Comparison of ENCODE assay signal across 18 cellular contexts in genomic region chr6:25302156-25302555, GRCh38. TPM values are rescaled to one million over a fixed set of nuclear protein-coding genes. Genes with fewer than 3 reads are reported as not detected.
DNase-seq lines count a peak whose midpoint lies in the region; ATAC-seq and TF ChIP-seq lines count a peak whose summit lies in the region.
"Had no signal": no experiment of that assay in that cellular context is flagged by ENCODE, and none has a peak within 500 bp of the region (broad histone marks: within the 10 kb centered on the region; RNA-seq: fewer than 3 reads in every experiment).

No MANE protein-coding gene starts in this region.

- H3K4me1 Mint-ChIP-seq in HFFc6 (ENCODE audit: low read depth) (peaks cover 39% of the 10 kb centered on the region), osteocyte (ENCODE audit: unreplicated experiment) (peaks cover 30% of the 10 kb centered on the region)
- no peaks in the 10 kb centered on the region for H3K4me1 Mint-ChIP-seq in activated T-helper 1 cell treated with anti-CD3 and anti-CD28 coated beads, Interleukin-12 subunit alpha, Interleukin-12 subunit beta, Interleukin-2, Interleukin-4 antibody, amounts not matched to agents 30 ng/mL and 10 ng/mL and 1 ng/mL, durations not matched to agents 14 hours and 24 hours and 36 hours (ENCODE audit: low read depth)

- CTCF ChIA-PET in AG04450 (lab: Charles Lee), result interaction anchor here (1.2 kb wide), 2 partner anchors 24 to 187 kb away, joined by 3 to 4 read pairs; no protein-coding TSS in a partner anchor

- H3K4me3 ChIP-seq in AG04450 (ENCODE audit: low read depth, low read length) (no peak overlapping the region), duodenal mucosa (ENCODE audit: low read depth in 1 of 2, low read length in 2 of 2) (peak overlapping the region; percentile 37 to 40)

- peak overlapping the region; percentile 22 for H3K27ac ChIP-seq in AG04450 (ENCODE audit: low read depth, low read length)
- no peak overlapping the region for H3K27ac ChIP-seq in duodenal mucosa (ENCODE audit: low read depth, low read length)

- H3K36me3 Mint-ChIP-seq in HFFc6 (ENCODE audit: low read depth) (no peaks in the 10 kb centered on the region), osteocyte (ENCODE audit: unreplicated experiment) (no peaks in the 10 kb centered on the region)
- H3K36me3 Mint-ChIP-seq in activated T-helper 1 cell treated with anti-CD3 and anti-CD28 coated beads, Interleukin-12 subunit alpha, Interleukin-12 subunit beta, Interleukin-2, Interleukin-4 antibody, amounts not matched to agents 30 ng/mL and 10 ng/mL and 1 ng/mL, durations not matched to agents 14 hours and 24 hours and 36 hours (ENCODE audit: low read depth), result no peaks in the 10 kb centered on the region
- H3K36me3 Mint-ChIP-seq: activated naive CD4-positive, alpha-beta T cell treated with anti-CD3 and anti-CD28 coated beads, Interleukin-2, amount 10 ng/mL, durations not matched to agents 7 days and 5 days; naive thymus-derived CD4-positive, alpha-beta T cell had no signal

- DNase-seq in AG04450 (ENCODE audit: low read depth, low spot score) (no peak), HFFc6 (no peak), osteocyte (ENCODE audit: extremely low spot score, unreplicated experiment) (no peak), CD1c-positive myeloid dendritic cell (ENCODE audit: extremely low spot score) (no peak), dermis blood vessel endothelial cell (no peak)
- DNase-seq in activated T-helper 1 cell treated with anti-CD3 and anti-CD28 coated beads, Interleukin-12 subunit alpha, Interleukin-12 subunit beta, Interleukin-2, Interleukin-4 antibody, amounts not matched to agents 30 ng/mL and 10 ng/mL and 1 ng/mL, durations not matched to agents 14 hours and 24 hours and 36 hours (ENCODE audit: low spot score), result no peak
- DNase-seq: activated CD4-positive, alpha-beta T cell treated with anti-CD3 and anti-CD28 coated beads, Interleukin-2, amount 10 ng/mL, durations not matched to agents 24 days and 14 days; activated naive CD4-positive, alpha-beta T cell treated with anti-CD3 and anti-CD28 coated beads, Interleukin-2, amount 10 ng/mL, durations not matched to agents 7 days and 5 days; effector CD8-positive, alpha-beta T cell; H9; Kasumi-1; left colon; naive thymus-derived CD4-positive, alpha-beta T cell; NCI-H446; posterior cingulate gyrus; stimulated activated naive CD8-positive, alpha-beta T cell treated with anti-CD3 and anti-CD28 coated beads, Interleukin-15, amount 100 ng/mL, for 72 hours had no signal

- H3K9ac ChIP-seq in duodenal mucosa (ENCODE audit: low read depth in 1 of 2, low read length in 2 of 2), result no peak overlapping the region

- TF ChIP-seq CTCF in AG04450 (IDR thresholded peaks at IDR 0.05; ENCODE audit: low read depth, low read length) (no peak), HFFc6 (IDR thresholded peaks at IDR 0.05) (no peak), osteocyte (IDR thresholded peaks at IDR 0.05) (no peak)

- peak overlapping the region; percentile 95 for H3K27ac Mint-ChIP-seq in HFFc6
- peak overlapping the region; percentile 66 for H3K27ac Mint-ChIP-seq in osteocyte (ENCODE audit: unreplicated experiment)
- no peak overlapping the region for H3K27ac Mint-ChIP-seq in activated T-helper 1 cell treated with anti-CD3 and anti-CD28 coated beads, Interleukin-12 subunit alpha, Interleukin-12 subunit beta, Interleukin-2, Interleukin-4 antibody, amounts not matched to agents 30 ng/mL and 10 ng/mL and 1 ng/mL, durations not matched to agents 14 hours and 24 hours and 36 hours
- H3K27ac Mint-ChIP-seq: activated CD4-positive, alpha-beta T cell treated with anti-CD3 and anti-CD28 coated beads, Interleukin-2, amount 10 ng/mL, durations not matched to agents 24 days and 14 days; activated naive CD4-positive, alpha-beta T cell treated with anti-CD3 and anti-CD28 coated beads, Interleukin-2, amount 10 ng/mL, durations not matched to agents 7 days and 5 days; stimulated activated naive CD8-positive, alpha-beta T cell treated with anti-CD3 and anti-CD28 coated beads, Interleukin-15, amount 100 ng/mL, for 72 hours had no signal

- H3K9me3 Mint-ChIP-seq in HFFc6 (no peaks in the 10 kb centered on the region), osteocyte (ENCODE audit: unreplicated experiment) (no peaks in the 10 kb centered on the region)
- no peaks in the 10 kb centered on the region for H3K9me3 Mint-ChIP-seq in activated T-helper 1 cell treated with anti-CD3 and anti-CD28 coated beads, Interleukin-12 subunit alpha, Interleukin-12 subunit beta, Interleukin-2, Interleukin-4 antibody, amounts not matched to agents 30 ng/mL and 10 ng/mL and 1 ng/mL, durations not matched to agents 14 hours and 24 hours and 36 hours
- H3K9me3 Mint-ChIP-seq: activated CD4-positive, alpha-beta T cell treated with anti-CD3 and anti-CD28 coated beads, Interleukin-2, amount 10 ng/mL, durations not matched to agents 24 days and 14 days; activated naive CD4-positive, alpha-beta T cell treated with anti-CD3 and anti-CD28 coated beads, Interleukin-2, amount 10 ng/mL, durations not matched to agents 7 days and 5 days; naive thymus-derived CD4-positive, alpha-beta T cell; stimulated activated naive CD8-positive, alpha-beta T cell treated with anti-CD3 and anti-CD28 coated beads, Interleukin-15, amount 100 ng/mL, for 72 hours had no signal

- H3K27me3 ChIP-seq in AG04450 (ENCODE audit: control insufficient read depth, insufficient read depth, low read length) (no peaks in the 10 kb centered on the region), duodenal mucosa (ENCODE audit: control insufficient read depth in 1 of 2, insufficient read depth in 2 of 2, low read length in 2 of 2) (no peaks in the 10 kb centered on the region)

- peaks cover 2% of the 10 kb centered on the region for H3K27me3 Mint-ChIP-seq in HFFc6 (ENCODE audit: insufficient read depth)
- no peaks in the 10 kb centered on the region for H3K27me3 Mint-ChIP-seq in osteocyte (ENCODE audit: unreplicated experiment)
- peaks cover 3% of the 10 kb centered on the region for H3K27me3 Mint-ChIP-seq in activated T-helper 1 cell treated with anti-CD3 and anti-CD28 coated beads, Interleukin-12 subunit alpha, Interleukin-12 subunit beta, Interleukin-2, Interleukin-4 antibody, amounts not matched to agents 30 ng/mL and 10 ng/mL and 1 ng/mL, durations not matched to agents 14 hours and 24 hours and 36 hours (ENCODE audit: insufficient read depth)
- H3K27me3 Mint-ChIP-seq: activated naive CD4-positive, alpha-beta T cell treated with anti-CD3 and anti-CD28 coated beads, Interleukin-2, amount 10 ng/mL, durations not matched to agents 7 days and 5 days; stimulated activated naive CD8-positive, alpha-beta T cell treated with anti-CD3 and anti-CD28 coated beads, Interleukin-15, amount 100 ng/mL, for 72 hours had no signal

- H3K4me1 ChIP-seq in duodenal mucosa (ENCODE audit: control insufficient read depth in 1 of 2, insufficient read depth in 2 of 2, low read length in 2 of 2), result peaks cover 48 to 56% of the 10 kb centered on the region in 2 donors

- H3K9me3 ChIP-seq in AG04450 (ENCODE audit: control insufficient read depth, insufficient read depth, low read length) (no peaks in the 10 kb centered on the region), duodenal mucosa (ENCODE audit: control insufficient read depth in 1 of 2, low read length in 2 of 2) (no peaks in the 10 kb centered on the region)

- intact Hi-C loops in activated T-helper 1 cell treated with anti-CD3 and anti-CD28 coated beads, Interleukin-12 subunit alpha, Interleukin-12 subunit beta, Interleukin-2, Interleukin-4 antibody, amounts not matched to agents 30 ng/mL and 10 ng/mL and 1 ng/mL, durations not matched to agents 14 hours and 24 hours and 36 hours (cut with micrococcal nuclease), result no loop called here

- POLR2A ChIA-PET in AG04450 (lab: Yijun Ruan, JAX), result no interaction called here

- H3K4me3 Mint-ChIP-seq in HFFc6 (peak overlapping the region; percentile 83), osteocyte (ENCODE audit: unreplicated experiment) (no peak overlapping the region)
- H3K4me3 Mint-ChIP-seq in activated T-helper 1 cell treated with anti-CD3 and anti-CD28 coated beads, Interleukin-12 subunit alpha, Interleukin-12 subunit beta, Interleukin-2, Interleukin-4 antibody, amounts not matched to agents 30 ng/mL and 10 ng/mL and 1 ng/mL, durations not matched to agents 14 hours and 24 hours and 36 hours, result no peak overlapping the region
- H3K4me3 Mint-ChIP-seq: activated CD4-positive, alpha-beta T cell treated with anti-CD3 and anti-CD28 coated beads, Interleukin-2, amount 10 ng/mL, durations not matched to agents 24 days and 14 days; activated naive CD4-positive, alpha-beta T cell treated with anti-CD3 and anti-CD28 coated beads, Interleukin-2, amount 10 ng/mL, durations not matched to agents 7 days and 5 days; H9; stimulated activated naive CD8-positive, alpha-beta T cell treated with anti-CD3 and anti-CD28 coated beads, Interleukin-15, amount 100 ng/mL, for 72 hours had no signal

- ATAC-seq in HG02870 (IDR thresholded peaks at IDR 0.05; ENCODE audit: unreplicated experiment), result no peak
- ATAC-seq: stimulated activated naive CD8-positive, alpha-beta T cell treated with anti-CD3 and anti-CD28 coated beads, Interleukin-15, amount 100 ng/mL, for 72 hours had no signal

- no peaks in the 10 kb centered on the region for H3K36me3 ChIP-seq in duodenal mucosa (ENCODE audit: control insufficient read depth in 1 of 2, insufficient read depth in 2 of 2, low read length in 2 of 2)

RNA-seq across cellular contexts. Expression of gene CARMIL1, which starts 23.0 kb away (rescaled TPM):
- polyA plus RNA-seq in AG04450 (2011; rRNA removed), result 0.41 and 0.55 TPM in 2 replicates
- 0.91 and 1.1 TPM in 2 replicates for polyA minus RNA-seq in AG04450 (2011; rRNA and poly(A)+ RNA removed)
- total RNA-seq in HFFc6 (2021; fragmentation: NEBNext Ultra II Directional; extraction: Animal tissue kit (Norgen Biotek cat#: 25700)), result 10 to 100 TPM; 12.2 to 15.6 (median 13.7) TPM
- total RNA-seq in osteocyte (14.9 and 16.0 TPM in 2 replicates), dermis blood vessel endothelial cell (7.2 and 10.6 TPM in 2 replicates)
- total RNA-seq in activated T-helper 1 cell treated with anti-CD3 and anti-CD28 coated beads, Interleukin-12 subunit alpha, Interleukin-12 subunit beta, Interleukin-2, Interleukin-4 antibody, amounts not matched to agents 30 ng/mL and 10 ng/mL and 1 ng/mL, durations not matched to agents 14 hours and 24 hours and 36 hours, result 1.7 and 1.9 TPM in 2 replicates
